In genomic region chr6:152160346-152160745, GRCh38 we compare ENCODE assay signal across 8 cellular contexts.
DNase-seq lines count a peak whose midpoint lies in the region; ATAC-seq, FAIRE-seq and TF ChIP-seq lines count a peak whose summit lies in the region.

No MANE protein-coding gene starts in this region.

- H3K27me3 Mint-ChIP-seq in activated naive CD8-positive, alpha-beta T cell treated with anti-CD3 and anti-CD28 coated beads, Interleukin-2, amount 50 U/mL, for 24 hours, result no peaks in the 10 kb centered on the region

- TF ChIP-seq POLR2A in erythroblast (IDR thresholded peaks at IDR 0.05; ENCODE audit: low read length), result no peak

- peaks cover 22% of the 10 kb centered on the region for H3K36me3 Mint-ChIP-seq in activated naive CD8-positive, alpha-beta T cell treated with anti-CD3 and anti-CD28 coated beads, Interleukin-2, amount 50 U/mL, for 24 hours (ENCODE audit: low read depth)

- FAIRE-seq in HTR-8/SVneo (lab: Jason Lieb, UNC), result no peak

- no peak overlapping the region for H3K4me3 Mint-ChIP-seq in activated naive CD8-positive, alpha-beta T cell treated with anti-CD3 and anti-CD28 coated beads, Interleukin-2, amount 50 U/mL, for 24 hours

- H3K4me1 Mint-ChIP-seq in activated naive CD8-positive, alpha-beta T cell treated with anti-CD3 and anti-CD28 coated beads, Interleukin-2, amount 50 U/mL, for 24 hours, result peaks cover 26% of the 10 kb centered on the region

- DNase-seq in activated naive CD8-positive, alpha-beta T cell treated with anti-CD3 and anti-CD28 coated beads, Interleukin-2, amount 50 U/mL, for 24 hours, result no peak
- DNase-seq in Right ventricle myocardium inferior (ENCODE audit: missing footprints), result no peak
- no peak for DNase-seq in activated CD8-positive, alpha-beta memory T cell treated with anti-CD3 and anti-CD28 coated beads for 24 hours
- no peak for DNase-seq in HTR-8/SVneo (ENCODE audit: insufficient read length, low spot score)
- DNase-seq in erythroblast (lab: John Stamatoyannopoulos, UW), result no peak

- ATAC-seq in GM18498 (IDR thresholded peaks at IDR 0.05; ENCODE audit: unreplicated experiment) (peak; percentile 92), GM19452 (IDR thresholded peaks at IDR 0.05; ENCODE audit: unreplicated experiment) (peak; percentile 95), HG03064 (IDR thresholded peaks at IDR 0.05; ENCODE audit: low read depth, unreplicated experiment) (peak; percentile 90), Right ventricle myocardium inferior (no peak)
- ATAC-seq in activated naive CD8-positive, alpha-beta T cell treated with anti-CD3 and anti-CD28 coated beads, Interleukin-2, amount 50 U/mL, for 24 hours, result peak; percentile 92

- H3K9me3 Mint-ChIP-seq in activated naive CD8-positive, alpha-beta T cell treated with anti-CD3 and anti-CD28 coated beads, Interleukin-2, amount 50 U/mL, for 24 hours, result no peaks in the 10 kb centered on the region

- peak overlapping the region; percentile 66 for H3K27ac Mint-ChIP-seq in activated naive CD8-positive, alpha-beta T cell treated with anti-CD3 and anti-CD28 coated beads, Interleukin-2, amount 50 U/mL, for 24 hours

- intact Hi-C loops in Right ventricle myocardium inferior (cut with DNase I), result no loop called here
